In the genomic region with DNA sequence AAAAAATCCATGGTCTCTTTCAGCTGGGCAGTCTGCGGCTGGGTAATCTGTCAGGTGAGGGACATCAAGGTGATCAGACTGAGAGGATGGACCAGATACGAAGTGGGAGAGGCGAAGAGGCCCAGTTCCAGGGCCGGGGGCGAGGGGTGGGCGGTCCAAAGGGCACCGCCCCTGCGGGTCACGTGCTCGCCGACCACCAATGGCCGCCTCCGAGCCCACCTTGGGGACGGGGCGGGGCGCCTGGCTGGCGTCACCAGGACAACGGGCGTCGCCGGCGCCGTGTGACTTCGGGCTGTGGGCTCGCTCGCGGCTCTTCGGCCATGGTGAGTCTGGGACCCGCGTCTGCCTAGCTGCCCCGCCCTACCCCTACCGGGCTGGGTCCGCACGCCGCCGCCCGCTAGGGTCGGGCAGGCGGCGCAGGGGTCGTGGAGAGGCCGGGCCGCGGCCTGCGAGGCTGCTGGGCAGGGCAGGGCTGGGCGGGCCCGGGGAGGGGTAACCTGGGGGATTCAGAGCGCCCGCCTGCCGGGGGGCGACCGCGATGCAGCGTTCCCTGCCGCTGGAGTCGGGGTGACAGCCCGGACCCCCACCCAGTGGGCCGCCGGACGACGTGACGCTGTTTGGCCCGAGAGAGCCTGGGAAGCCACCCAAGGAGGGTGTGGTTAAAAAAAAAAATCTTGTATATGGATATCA, we compare ENCODE assay signal across 1 cellular context.
TF ChIP-seq lines count a peak whose summit lies in the region.

A gene with protein sequence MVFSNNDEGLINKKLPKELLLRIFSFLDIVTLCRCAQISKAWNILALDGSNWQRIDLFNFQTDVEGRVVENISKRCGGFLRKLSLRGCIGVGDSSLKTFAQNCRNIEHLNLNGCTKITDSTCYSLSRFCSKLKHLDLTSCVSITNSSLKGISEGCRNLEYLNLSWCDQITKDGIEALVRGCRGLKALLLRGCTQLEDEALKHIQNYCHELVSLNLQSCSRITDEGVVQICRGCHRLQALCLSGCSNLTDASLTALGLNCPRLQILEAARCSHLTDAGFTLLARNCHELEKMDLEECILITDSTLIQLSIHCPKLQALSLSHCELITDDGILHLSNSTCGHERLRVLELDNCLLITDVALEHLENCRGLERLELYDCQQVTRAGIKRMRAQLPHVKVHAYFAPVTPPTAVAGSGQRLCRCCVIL (plus strand): TSS at position 250 of the 690 bp plus-strand sequence. CDS start 71 bp downstream, at position 321.

TF ChIP-seq in HCT116, 20 proteins besides CTCF, POLR2A, EP300 and RAD21 (continued from another document):
- TF ChIP-seq, protein P1, sequence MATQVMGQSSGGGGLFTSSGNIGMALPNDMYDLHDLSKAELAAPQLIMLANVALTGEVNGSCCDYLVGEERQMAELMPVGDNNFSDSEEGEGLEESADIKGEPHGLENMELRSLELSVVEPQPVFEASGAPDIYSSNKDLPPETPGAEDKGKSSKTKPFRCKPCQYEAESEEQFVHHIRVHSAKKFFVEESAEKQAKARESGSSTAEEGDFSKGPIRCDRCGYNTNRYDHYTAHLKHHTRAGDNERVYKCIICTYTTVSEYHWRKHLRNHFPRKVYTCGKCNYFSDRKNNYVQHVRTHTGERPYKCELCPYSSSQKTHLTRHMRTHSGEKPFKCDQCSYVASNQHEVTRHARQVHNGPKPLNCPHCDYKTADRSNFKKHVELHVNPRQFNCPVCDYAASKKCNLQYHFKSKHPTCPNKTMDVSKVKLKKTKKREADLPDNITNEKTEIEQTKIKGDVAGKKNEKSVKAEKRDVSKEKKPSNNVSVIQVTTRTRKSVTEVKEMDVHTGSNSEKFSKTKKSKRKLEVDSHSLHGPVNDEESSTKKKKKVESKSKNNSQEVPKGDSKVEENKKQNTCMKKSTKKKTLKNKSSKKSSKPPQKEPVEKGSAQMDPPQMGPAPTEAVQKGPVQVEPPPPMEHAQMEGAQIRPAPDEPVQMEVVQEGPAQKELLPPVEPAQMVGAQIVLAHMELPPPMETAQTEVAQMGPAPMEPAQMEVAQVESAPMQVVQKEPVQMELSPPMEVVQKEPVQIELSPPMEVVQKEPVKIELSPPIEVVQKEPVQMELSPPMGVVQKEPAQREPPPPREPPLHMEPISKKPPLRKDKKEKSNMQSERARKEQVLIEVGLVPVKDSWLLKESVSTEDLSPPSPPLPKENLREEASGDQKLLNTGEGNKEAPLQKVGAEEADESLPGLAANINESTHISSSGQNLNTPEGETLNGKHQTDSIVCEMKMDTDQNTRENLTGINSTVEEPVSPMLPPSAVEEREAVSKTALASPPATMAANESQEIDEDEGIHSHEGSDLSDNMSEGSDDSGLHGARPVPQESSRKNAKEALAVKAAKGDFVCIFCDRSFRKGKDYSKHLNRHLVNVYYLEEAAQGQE (IDR thresholded peaks at IDR 0.05; ENCODE audit: low read depth), result no peak
- TF ChIP-seq CEBPB (IDR thresholded peaks at IDR 0.05; ENCODE audit: low read depth) (no peak), SP1 (IDR thresholded peaks at IDR 0.05; ENCODE audit: low read depth) (peak; percentile 53; the same call in 1 of the 2 replicates), ELF1 (IDR thresholded peaks at IDR 0.05; ENCODE audit: borderline replicate concordance, low read depth) (no peak), JUND (IDR thresholded peaks at IDR 0.05) (no peak), FOSL1 (IDR thresholded peaks at IDR 0.05; ENCODE audit: low read depth) (no peak), ZFX (IDR thresholded peaks at IDR 0.05) (peak; percentile 71), YY1 (IDR thresholded peaks at IDR 0.05; ENCODE audit: extremely low read depth, insufficient replicate concordance, low read depth, low read length) (no peak), EZH2 (IDR thresholded peaks at IDR 0.05) (no peak), SRF (IDR thresholded peaks at IDR 0.05; ENCODE audit: low read depth) (no peak)
- TF ChIP-seq, protein P2, sequence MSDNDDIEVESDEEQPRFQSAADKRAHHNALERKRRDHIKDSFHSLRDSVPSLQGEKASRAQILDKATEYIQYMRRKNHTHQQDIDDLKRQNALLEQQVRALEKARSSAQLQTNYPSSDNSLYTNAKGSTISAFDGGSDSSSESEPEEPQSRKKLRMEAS (IDR thresholded peaks at IDR 0.05), result peak; percentile 53; the same call in 1 of the 2 replicates
- TF ChIP-seq, protein P3, sequence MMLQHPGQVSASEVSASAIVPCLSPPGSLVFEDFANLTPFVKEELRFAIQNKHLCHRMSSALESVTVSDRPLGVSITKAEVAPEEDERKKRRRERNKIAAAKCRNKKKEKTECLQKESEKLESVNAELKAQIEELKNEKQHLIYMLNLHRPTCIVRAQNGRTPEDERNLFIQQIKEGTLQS (IDR thresholded peaks at IDR 0.05), result no peak
- TF ChIP-seq, protein P4, sequence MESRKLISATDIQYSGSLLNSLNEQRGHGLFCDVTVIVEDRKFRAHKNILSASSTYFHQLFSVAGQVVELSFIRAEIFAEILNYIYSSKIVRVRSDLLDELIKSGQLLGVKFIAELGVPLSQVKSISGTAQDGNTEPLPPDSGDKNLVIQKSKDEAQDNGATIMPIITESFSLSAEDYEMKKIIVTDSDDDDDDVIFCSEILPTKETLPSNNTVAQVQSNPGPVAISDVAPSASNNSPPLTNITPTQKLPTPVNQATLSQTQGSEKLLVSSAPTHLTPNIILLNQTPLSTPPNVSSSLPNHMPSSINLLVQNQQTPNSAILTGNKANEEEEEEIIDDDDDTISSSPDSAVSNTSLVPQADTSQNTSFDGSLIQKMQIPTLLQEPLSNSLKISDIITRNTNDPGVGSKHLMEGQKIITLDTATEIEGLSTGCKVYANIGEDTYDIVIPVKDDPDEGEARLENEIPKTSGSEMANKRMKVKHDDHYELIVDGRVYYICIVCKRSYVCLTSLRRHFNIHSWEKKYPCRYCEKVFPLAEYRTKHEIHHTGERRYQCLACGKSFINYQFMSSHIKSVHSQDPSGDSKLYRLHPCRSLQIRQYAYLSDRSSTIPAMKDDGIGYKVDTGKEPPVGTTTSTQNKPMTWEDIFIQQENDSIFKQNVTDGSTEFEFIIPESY (IDR thresholded peaks at IDR 0.05; ENCODE audit: extremely low read depth, insufficient replicate concordance, low read length), result no peak
